In genomic region chr10:72274730-72275350, GRCh38 we compare ENCODE assay signal across 8 cellular contexts. TPM values are rescaled to one million over a fixed set of nuclear protein-coding genes. Genes with fewer than 3 reads are reported as not detected.
DNase-seq lines count a peak whose midpoint lies in the region; ATAC-seq and TF ChIP-seq lines count a peak whose summit lies in the region.

No MANE protein-coding gene starts in this region.

- peaks cover 19 to 26% of the 10 kb centered on the region in 2 donors for H3K4me1 ChIP-seq in thoracic aorta (ENCODE audit: control insufficient read depth in 1 of 2, low read depth in 2 of 2)

- peak overlapping the region; percentile 85 for H3K4me3 ChIP-seq in thoracic aorta

- no peaks in the 10 kb centered on the region for H3K27me3 ChIP-seq in thoracic aorta (replicated peaks; ENCODE audit: insufficient read depth)

- H3K4me1 Mint-ChIP-seq in activated T-cell treated with anti-CD3 and anti-CD28 coated beads, Interleukin-2, amount 50 U/mL, for 4 hours (ENCODE audit: low read depth) = peaks cover 42% of the 10 kb centered on the region

- no peaks in the 10 kb centered on the region for H3K27me3 Mint-ChIP-seq in activated T-cell treated with anti-CD3 and anti-CD28 coated beads, Interleukin-2, amount 50 U/mL, for 4 hours (ENCODE audit: low read depth)

- H3K27ac ChIP-seq in thoracic aorta = peak overlapping the region; percentile 91 to 95

- ATAC-seq in activated T-cell treated with anti-CD3 and anti-CD28 coated beads, Interleukin-2, amount 50 U/mL, for 4 hours = peak; percentile 17 to 20
- peak; percentile 8 for ATAC-seq in esophagus mucosa
- no peak for ATAC-seq in thoracic aorta (ENCODE audit: insufficient number of reproducible peaks, low FRiP score, low read depth)

- H3K9me3 Mint-ChIP-seq in activated T-cell treated with anti-CD3 and anti-CD28 coated beads, Interleukin-2, amount 50 U/mL, for 4 hours = no peaks in the 10 kb centered on the region

- peak; percentile 43 for TF ChIP-seq CTCF in thoracic aorta (IDR thresholded peaks at IDR 0.05)

- no peaks in the 10 kb centered on the region for H3K9me3 ChIP-seq in thoracic aorta

- peaks cover 3% of the 10 kb centered on the region for H3K36me3 ChIP-seq in thoracic aorta

- H3K36me3 Mint-ChIP-seq in activated T-cell treated with anti-CD3 and anti-CD28 coated beads, Interleukin-2, amount 50 U/mL, for 4 hours (ENCODE audit: insufficient read depth) = peaks cover 25% of the 10 kb centered on the region

- H3K4me3 Mint-ChIP-seq in activated T-cell treated with anti-CD3 and anti-CD28 coated beads, Interleukin-2, amount 50 U/mL, for 4 hours = peak overlapping the region; percentile 98

- DNase-seq in NCI-H146 (lab: John Stamatoyannopoulos, UW) (peak; percentile 48), NCI-H146 treated with DMSO at 0.1 percent for 48 hours (lab: John Stamatoyannopoulos, UW; ENCODE audit: unreplicated experiment) (no peak), NCI-H526 (lab: John Stamatoyannopoulos, UW) (peak; percentile 25 to 74), myocyte (ENCODE audit: low read depth) (peak; percentile 86), thoracic aorta (ENCODE audit: low spot score) (no peak), GM19238 (ENCODE audit: insufficient read length, low spot score) (no peak)
- DNase-seq in activated T-cell treated with anti-CD3 and anti-CD28 coated beads, Interleukin-2, amount 50 U/mL, for 4 hours = peak; percentile 74

RNA-seq across cellular contexts. Expression of gene DDIT4, which starts 1.1 kb away (rescaled TPM):
- total RNA-seq in activated T-cell treated with anti-CD3 and anti-CD28 coated beads, Interleukin-2, amount 50 U/mL, for 4 hours = 100 to 1,000 TPM; 240 to 268 (median 263) TPM
- 417 TPM for total RNA-seq in esophagus mucosa
- total RNA-seq in myocyte = 97.0 and 97.3 TPM in 2 replicates
- 242 TPM for polyA plus RNA-seq in myocyte (2012)
- total RNA-seq in thoracic aorta = 100 to 1,000 TPM; 163 to 374 TPM

RNA-seq across cellular contexts. Expression of gene ASCC1, which starts 58.8 kb away (rescaled TPM):
- total RNA-seq in activated T-cell treated with anti-CD3 and anti-CD28 coated beads, Interleukin-2, amount 50 U/mL, for 4 hours = 10 to 100 TPM; 33.8 to 37.0 (median 34.3) TPM
- total RNA-seq in esophagus mucosa (23.5 TPM), myocyte (37.1 and 43.2 TPM in 2 replicates), thoracic aorta (10 to 100 TPM; 15.2 to 30.3 TPM)
- polyA plus RNA-seq in myocyte (2012) = 31.1 TPM

RNA-seq across cellular contexts. Expression of gene ANAPC16, which starts 59.0 kb away (rescaled TPM):
- 10 to 100 TPM; 83.5 to 86.9 (median 84.3) TPM for total RNA-seq in activated T-cell treated with anti-CD3 and anti-CD28 coated beads, Interleukin-2, amount 50 U/mL, for 4 hours
- total RNA-seq in esophagus mucosa = 64.4 TPM
- 61.4 and 66.3 TPM in 2 replicates for total RNA-seq in myocyte
- 63.9 TPM for polyA plus RNA-seq in myocyte (2012)
- 10 to 100 TPM; 44.0 to 46.7 TPM for total RNA-seq in thoracic aorta

Comparison
In these comparisons a context has a peak if more than half of its experiments do, and no peak if none do; other contexts are left out.
1. DNase-seq: peak in NCI-H146 (single experiment), NCI-H526 (2 of 2), activated T-cell treated with anti-CD3 and anti-CD28 coated beads, Interleukin-2, amount 50 U/mL, for 4 hours (single experiment) and myocyte (single experiment); none in NCI-H146 treated with DMSO at 0.1 percent for 48 hours (single experiment), thoracic aorta (single experiment) and GM19238 (single experiment).